Comparison of ENCODE assay signal across 28 cellular contexts in genomic region chr1:37156646-37157045, GRCh38.
"Had no signal": no experiment of that assay in that cellular context is flagged by ENCODE, and none has a peak within 500 bp of the region (broad histone marks: within the 10 kb centered on the region; RNA-seq: fewer than 3 reads in every experiment).

No MANE protein-coding gene starts in this region.

- H3K27ac ChIP-seq: ascending aorta, brain microvascular endothelial cell, foreskin keratinocyte, heart right ventricle, pancreas, prostate gland, stomach, suprapubic skin, tibial artery had no signal

- H3K9me3 Mint-ChIP-seq: activated naive CD4-positive, alpha-beta T cell treated with anti-CD3 and anti-CD28 coated beads, Interleukin-2, amount 10 ng/mL, durations not matched to agents 7 days and 5 days had no signal

- H3K4me3 ChIP-seq: ascending aorta, heart right ventricle, pancreas, prostate gland, smooth muscle cell, stomach, suprapubic skin, tibial artery had no signal

- ATAC-seq: activated CD8-positive, alpha-beta T cell treated with anti-CD3 and anti-CD28 coated beads, Interleukin-2, amount 10 ng/mL, durations not matched to agents 7 days and 5 days; esophagus mucosa; foreskin keratinocyte; heart right ventricle; naive thymus-derived CD4-positive, alpha-beta T cell; pancreas; stimulated activated naive B cell treated with anti-CD40 and anti-IgM and Interleukin-4, amounts not matched to agents 10 μg/mL and 1 μg/mL and 100 μg/mL, for 72 hours; T-helper 17 cell had no signal

- H3K27me3 Mint-ChIP-seq: activated naive CD4-positive, alpha-beta T cell treated with anti-CD3 and anti-CD28 coated beads, Interleukin-2, amount 10 ng/mL, durations not matched to agents 7 days and 5 days had no signal

- H3K36me3 Mint-ChIP-seq: activated naive CD4-positive, alpha-beta T cell treated with anti-CD3 and anti-CD28 coated beads, Interleukin-2, amount 10 ng/mL, durations not matched to agents 7 days and 5 days; activated naive CD8-positive, alpha-beta T cell treated with anti-CD3 and anti-CD28 coated beads, Interleukin-2, amount 10 ng/mL, durations not matched to agents 7 days and 5 days; stimulated activated naive B cell treated with anti-CD40 and anti-IgM and Interleukin-4, amounts not matched to agents 10 μg/mL and 1 μg/mL and 100 μg/mL, for 72 hours had no signal

- H3K36me3 ChIP-seq: ascending aorta, brain microvascular endothelial cell, heart right ventricle, pancreas, prostate gland, stomach, suprapubic skin, tibial artery had no signal

- H3K4me1 ChIP-seq: ascending aorta, foreskin keratinocyte, heart right ventricle, pancreas, prostate gland, stomach, suprapubic skin, tibial artery had no signal

- DNase-seq: activated CD4-positive, alpha-beta T cell treated with anti-CD3 and anti-CD28 coated beads for 1 hour; activated CD4-positive, alpha-beta T cell treated with anti-CD3 and anti-CD28 coated beads, Interleukin-2, amount 50 U/mL, for 1 hour; activated CD8-positive, alpha-beta T cell treated with anti-CD3 and anti-CD28 coated beads, Interleukin-2, amount 10 ng/mL, durations not matched to agents 7 days and 5 days; activated gamma-delta T cell; activated naive CD4-positive, alpha-beta T cell treated with anti-CD3 and anti-CD28 coated beads, Interleukin-2, amount 10 ng/mL, durations not matched to agents 7 days and 5 days; activated naive CD8-positive, alpha-beta T cell treated with anti-CD3 and anti-CD28 coated beads, Interleukin-2, amount 10 ng/mL, durations not matched to agents 7 days and 5 days; activated T-cell treated with anti-CD3 and anti-CD28 coated beads, Interleukin-2, amount 50 U/mL, for 24 hours; brain microvascular endothelial cell; caudate nucleus; endodermal cell; foreskin keratinocyte; heart right ventricle; mammary epithelial cell; midbrain; naive thymus-derived CD4-positive, alpha-beta T cell; pancreas; retina; stimulated activated CD4-positive, alpha-beta T cell treated with anti-CD3 and anti-CD28 coated beads, Interleukin-2, amount 100 ng/mL, for 24 hours; stimulated activated naive B cell treated with anti-CD40 and anti-IgM and Interleukin-4, amounts not matched to agents 10 μg/mL and 1 μg/mL and 100 μg/mL, for 72 hours; stomach; T-helper 17 cell; T1000; tibial artery had no signal

- H3K27me3 ChIP-seq: ascending aorta, brain microvascular endothelial cell, foreskin keratinocyte, pancreas had no signal

- H3K9me3 ChIP-seq: ascending aorta, pancreas, prostate gland had no signal

- H3K27ac Mint-ChIP-seq: activated CD8-positive, alpha-beta T cell treated with anti-CD3 and anti-CD28 coated beads, Interleukin-2, amount 10 ng/mL, durations not matched to agents 7 days and 5 days; activated naive CD4-positive, alpha-beta T cell treated with anti-CD3 and anti-CD28 coated beads, Interleukin-2, amount 10 ng/mL, durations not matched to agents 7 days and 5 days; activated naive CD8-positive, alpha-beta T cell treated with anti-CD3 and anti-CD28 coated beads, Interleukin-2, amount 10 ng/mL, durations not matched to agents 7 days and 5 days; activated T-cell treated with anti-CD3 and anti-CD28 coated beads, Interleukin-2, amount 50 U/mL, for 24 hours; endodermal cell; naive thymus-derived CD4-positive, alpha-beta T cell; stimulated activated naive B cell treated with anti-CD40 and anti-IgM and Interleukin-4, amounts not matched to agents 10 μg/mL and 1 μg/mL and 100 μg/mL, for 72 hours; T-helper 17 cell had no signal

- H3K4me3 Mint-ChIP-seq: activated CD8-positive, alpha-beta T cell treated with anti-CD3 and anti-CD28 coated beads, Interleukin-2, amount 10 ng/mL, durations not matched to agents 7 days and 5 days; activated naive CD4-positive, alpha-beta T cell treated with anti-CD3 and anti-CD28 coated beads, Interleukin-2, amount 10 ng/mL, durations not matched to agents 7 days and 5 days; activated naive CD8-positive, alpha-beta T cell treated with anti-CD3 and anti-CD28 coated beads, Interleukin-2, amount 10 ng/mL, durations not matched to agents 7 days and 5 days; activated T-cell treated with anti-CD3 and anti-CD28 coated beads, Interleukin-2, amount 50 U/mL, for 24 hours; endodermal cell; naive thymus-derived CD4-positive, alpha-beta T cell; stimulated activated naive B cell treated with anti-CD40 and anti-IgM and Interleukin-4, amounts not matched to agents 10 μg/mL and 1 μg/mL and 100 μg/mL, for 72 hours; T-helper 17 cell had no signal

- H3K4me1 Mint-ChIP-seq: activated naive CD4-positive, alpha-beta T cell treated with anti-CD3 and anti-CD28 coated beads, Interleukin-2, amount 10 ng/mL, durations not matched to agents 7 days and 5 days; activated naive CD8-positive, alpha-beta T cell treated with anti-CD3 and anti-CD28 coated beads, Interleukin-2, amount 10 ng/mL, durations not matched to agents 7 days and 5 days; endodermal cell; stimulated activated naive B cell treated with anti-CD40 and anti-IgM and Interleukin-4, amounts not matched to agents 10 μg/mL and 1 μg/mL and 100 μg/mL, for 72 hours; T-helper 17 cell had no signal
